Comparison of ENCODE assay signal across 7 cellular contexts in genomic region chr21:21163904-21164303, GRCh38.
DNase-seq lines count a peak whose midpoint lies in the region; ATAC-seq and TF ChIP-seq lines count a peak whose summit lies in the region.

No MANE protein-coding gene starts in this region.

- no peak for TF ChIP-seq POLR2A in esophagus muscularis mucosa (IDR thresholded peaks at IDR 0.05; ENCODE audit: low read depth)

- no peaks in the 10 kb centered on the region for H3K9me3 ChIP-seq in esophagus muscularis mucosa
- no peaks in the 10 kb centered on the region for H3K9me3 ChIP-seq in naive thymus-derived CD4-positive, alpha-beta T cell (ENCODE audit: control insufficient read depth in 2 of 3, low read length in 3 of 3)

- H3K4me3 ChIP-seq in esophagus muscularis mucosa, result no peak overlapping the region
- H3K4me3 ChIP-seq in naive thymus-derived CD4-positive, alpha-beta T cell (ENCODE audit: low read length), result no peak overlapping the region

- H3K27me3 Mint-ChIP-seq in WTC11 (ENCODE audit: low read depth), result no peaks in the 10 kb centered on the region
- H3K27me3 Mint-ChIP-seq in naive thymus-derived CD4-positive, alpha-beta T cell, result peaks cover 0 to 2% (median 0%) of the 10 kb centered on the region in 5 donors

- H3K27me3 ChIP-seq in esophagus muscularis mucosa, result no peaks in the 10 kb centered on the region
- no peaks in the 10 kb centered on the region for H3K27me3 ChIP-seq in naive thymus-derived CD4-positive, alpha-beta T cell (ENCODE audit: control insufficient read depth in 2 of 2, insufficient read depth in 2 of 2, low read length in 2 of 2)

- POLR2A ChIA-PET in WTC11 (lab: Charles Lee), result no interaction called here
- POLR2A ChIA-PET in naive thymus-derived CD4-positive, alpha-beta T cell (lab: Charles Lee), result no interaction called here

- CTCF ChIA-PET in WTC11 (lab: Charles Lee), result no interaction called here
- CTCF ChIA-PET in naive thymus-derived CD4-positive, alpha-beta T cell (lab: Charles Lee), result no interaction called here

- DNase-seq in GM10266 (ENCODE audit: extremely low spot score), result peak; percentile 12
- peak; percentile 79 to 92 for DNase-seq in NCI-H446 (lab: John Stamatoyannopoulos, UW)
- peak; percentile 29 for DNase-seq in WTC11 (ENCODE audit: low spot score)
- DNase-seq in esophagus muscularis mucosa (ENCODE audit: extremely low spot score), result no peak
- DNase-seq in naive thymus-derived CD4-positive, alpha-beta T cell, result peak in 7 of 9 donors; percentile 5 to 51 (median 24)

- TF ChIP-seq EP300 in esophagus muscularis mucosa (IDR thresholded peaks at IDR 0.05), result no peak

- H3K9me3 Mint-ChIP-seq in WTC11, result peaks cover 10% of the 10 kb centered on the region
- peaks cover 0 to 4% (median 0%) of the 10 kb centered on the region in 11 donors for H3K9me3 Mint-ChIP-seq in naive thymus-derived CD4-positive, alpha-beta T cell

- WGBS in esophagus muscularis mucosa, result 25% methylated on average over 1 of the region's 1 CpG

- H3K4me1 ChIP-seq in esophagus muscularis mucosa, result peaks cover 0 to 16% (median 6%) of the 10 kb centered on the region in 4 donors
- no peaks in the 10 kb centered on the region for H3K4me1 ChIP-seq in naive thymus-derived CD4-positive, alpha-beta T cell (ENCODE audit: control insufficient read depth in 2 of 2, insufficient read depth in 2 of 2, low read length in 2 of 2)

- no peak overlapping the region for H3K27ac Mint-ChIP-seq in WTC11
- H3K27ac Mint-ChIP-seq in naive thymus-derived CD4-positive, alpha-beta T cell, result no peak overlapping the region

- intact Hi-C loops in esophagus muscularis mucosa (cut with DNase I), result loop anchor here (10.0 kb wide), 1 partner anchor 201 kb away; no protein-coding TSS in a partner anchor
- intact Hi-C loops in naive thymus-derived CD4-positive, alpha-beta T cell (cut with micrococcal nuclease), result loop anchor here (1.0 to 10.0 kb wide), 5 partner anchors 210 to 1629 kb away; no protein-coding TSS in a partner anchor

- no peaks in the 10 kb centered on the region for H3K36me3 ChIP-seq in esophagus muscularis mucosa
- no peaks in the 10 kb centered on the region for H3K36me3 ChIP-seq in naive thymus-derived CD4-positive, alpha-beta T cell (ENCODE audit: control insufficient read depth in 2 of 3, insufficient read depth in 3 of 3, low read length in 3 of 3)

- peak; percentile 47 for TF ChIP-seq CTCF in GM10266 (IDR thresholded peaks at IDR 0.05; ENCODE audit: control insufficient read depth, insufficient read depth, low read depth, missing control alignments)
- TF ChIP-seq CTCF in WTC11 (IDR thresholded peaks at IDR 0.05), result peak; percentile 41; the same call in 1 of the 2 replicates
- peak; percentile 39 to 66 (median 50) for TF ChIP-seq CTCF in esophagus muscularis mucosa (IDR thresholded peaks at IDR 0.05)

- 0 out of 2 replicates have a peak, but pooled peaks cover 2% of the 10 kb centered on the region for H3K4me1 Mint-ChIP-seq in WTC11
- peaks cover 0 to 8% (median 0%) of the 10 kb centered on the region in 7 donors for H3K4me1 Mint-ChIP-seq in naive thymus-derived CD4-positive, alpha-beta T cell

- no peak overlapping the region for H3K4me3 Mint-ChIP-seq in WTC11
- no peak overlapping the region for H3K4me3 Mint-ChIP-seq in naive thymus-derived CD4-positive, alpha-beta T cell

- H3K27ac ChIP-seq in esophagus muscularis mucosa (replicated peaks in 1 of 4), result no peak overlapping the region
- H3K27ac ChIP-seq in naive thymus-derived CD4-positive, alpha-beta T cell (ENCODE audit: low read depth, low read length), result no peak overlapping the region

- ATAC-seq in HG03135 (IDR thresholded peaks at IDR 0.05; ENCODE audit: unreplicated experiment) (peak; percentile 69), WTC11 (peak; percentile 57), GM18861 (IDR thresholded peaks at IDR 0.05; ENCODE audit: unreplicated experiment) (no peak)
- peak; percentile 59 for ATAC-seq in naive thymus-derived CD4-positive, alpha-beta T cell

- H3K36me3 Mint-ChIP-seq in WTC11, result no peaks in the 10 kb centered on the region
- H3K36me3 Mint-ChIP-seq in naive thymus-derived CD4-positive, alpha-beta T cell, result peaks cover 0 to 1% (median 0%) of the 10 kb centered on the region in 5 donors

TF ChIP-seq in WTC11, 78 proteins besides CTCF, POLR2A, EP300 and RAD21:
- no peak for TF ChIP-seq TEAD4 (CRISPR knock-in tag; IDR thresholded peaks at IDR 0.05)
- TF ChIP-seq ATF1 (CRISPR knock-in tag; IDR thresholded peaks at IDR 0.05), result no peak
- TF ChIP-seq, protein P1, sequence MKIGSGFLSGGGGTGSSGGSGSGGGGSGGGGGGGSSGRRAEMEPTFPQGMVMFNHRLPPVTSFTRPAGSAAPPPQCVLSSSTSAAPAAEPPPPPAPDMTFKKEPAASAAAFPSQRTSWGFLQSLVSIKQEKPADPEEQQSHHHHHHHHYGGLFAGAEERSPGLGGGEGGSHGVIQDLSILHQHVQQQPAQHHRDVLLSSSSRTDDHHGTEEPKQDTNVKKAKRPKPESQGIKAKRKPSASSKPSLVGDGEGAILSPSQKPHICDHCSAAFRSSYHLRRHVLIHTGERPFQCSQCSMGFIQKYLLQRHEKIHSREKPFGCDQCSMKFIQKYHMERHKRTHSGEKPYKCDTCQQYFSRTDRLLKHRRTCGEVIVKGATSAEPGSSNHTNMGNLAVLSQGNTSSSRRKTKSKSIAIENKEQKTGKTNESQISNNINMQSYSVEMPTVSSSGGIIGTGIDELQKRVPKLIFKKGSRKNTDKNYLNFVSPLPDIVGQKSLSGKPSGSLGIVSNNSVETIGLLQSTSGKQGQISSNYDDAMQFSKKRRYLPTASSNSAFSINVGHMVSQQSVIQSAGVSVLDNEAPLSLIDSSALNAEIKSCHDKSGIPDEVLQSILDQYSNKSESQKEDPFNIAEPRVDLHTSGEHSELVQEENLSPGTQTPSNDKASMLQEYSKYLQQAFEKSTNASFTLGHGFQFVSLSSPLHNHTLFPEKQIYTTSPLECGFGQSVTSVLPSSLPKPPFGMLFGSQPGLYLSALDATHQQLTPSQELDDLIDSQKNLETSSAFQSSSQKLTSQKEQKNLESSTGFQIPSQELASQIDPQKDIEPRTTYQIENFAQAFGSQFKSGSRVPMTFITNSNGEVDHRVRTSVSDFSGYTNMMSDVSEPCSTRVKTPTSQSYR (CRISPR knock-in tag; IDR thresholded peaks at IDR 0.05), result no peak
- TF ChIP-seq ZNF219 (CRISPR knock-in tag; IDR thresholded peaks at IDR 0.05; ENCODE audit: borderline replicate concordance), result no peak
- no peak for TF ChIP-seq RELA (CRISPR knock-in tag; IDR thresholded peaks at IDR 0.05; ENCODE audit: borderline replicate concordance)
- TF ChIP-seq FOXP4 (CRISPR knock-in tag; IDR thresholded peaks at IDR 0.05), result no peak
- TF ChIP-seq ELF4 (CRISPR knock-in tag; IDR thresholded peaks at IDR 0.05; ENCODE audit: low read depth), result no peak
- TF ChIP-seq SMAD3 (CRISPR knock-in tag; IDR thresholded peaks at IDR 0.05; ENCODE audit: borderline replicate concordance), result no peak
- no peak for TF ChIP-seq TCF7 (CRISPR knock-in tag; IDR thresholded peaks at IDR 0.05; ENCODE audit: low read depth)
- TF ChIP-seq ZNF263 (CRISPR knock-in tag; IDR thresholded peaks at IDR 0.05; ENCODE audit: low read depth), result no peak
- TF ChIP-seq JUN (CRISPR knock-in tag; IDR thresholded peaks at IDR 0.05), result no peak
- TF ChIP-seq NR2C2 (CRISPR knock-in tag; IDR thresholded peaks at IDR 0.05), result no peak
- TF ChIP-seq, protein P2, sequence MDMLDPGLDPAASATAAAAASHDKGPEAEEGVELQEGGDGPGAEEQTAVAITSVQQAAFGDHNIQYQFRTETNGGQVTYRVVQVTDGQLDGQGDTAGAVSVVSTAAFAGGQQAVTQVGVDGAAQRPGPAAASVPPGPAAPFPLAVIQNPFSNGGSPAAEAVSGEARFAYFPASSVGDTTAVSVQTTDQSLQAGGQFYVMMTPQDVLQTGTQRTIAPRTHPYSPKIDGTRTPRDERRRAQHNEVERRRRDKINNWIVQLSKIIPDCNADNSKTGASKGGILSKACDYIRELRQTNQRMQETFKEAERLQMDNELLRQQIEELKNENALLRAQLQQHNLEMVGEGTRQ (CRISPR knock-in tag; IDR thresholded peaks at IDR 0.05), result no peak
- TF ChIP-seq, protein P3, sequence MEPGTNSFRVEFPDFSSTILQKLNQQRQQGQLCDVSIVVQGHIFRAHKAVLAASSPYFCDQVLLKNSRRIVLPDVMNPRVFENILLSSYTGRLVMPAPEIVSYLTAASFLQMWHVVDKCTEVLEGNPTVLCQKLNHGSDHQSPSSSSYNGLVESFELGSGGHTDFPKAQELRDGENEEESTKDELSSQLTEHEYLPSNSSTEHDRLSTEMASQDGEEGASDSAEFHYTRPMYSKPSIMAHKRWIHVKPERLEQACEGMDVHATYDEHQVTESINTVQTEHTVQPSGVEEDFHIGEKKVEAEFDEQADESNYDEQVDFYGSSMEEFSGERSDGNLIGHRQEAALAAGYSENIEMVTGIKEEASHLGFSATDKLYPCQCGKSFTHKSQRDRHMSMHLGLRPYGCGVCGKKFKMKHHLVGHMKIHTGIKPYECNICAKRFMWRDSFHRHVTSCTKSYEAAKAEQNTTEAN (CRISPR knock-in tag; IDR thresholded peaks at IDR 0.05), result no peak
- no peak for TF ChIP-seq MYBL2 (CRISPR knock-in tag; IDR thresholded peaks at IDR 0.05)
- TF ChIP-seq HMGA2 (CRISPR knock-in tag; IDR thresholded peaks at IDR 0.05), result no peak
- TF ChIP-seq, protein P4, sequence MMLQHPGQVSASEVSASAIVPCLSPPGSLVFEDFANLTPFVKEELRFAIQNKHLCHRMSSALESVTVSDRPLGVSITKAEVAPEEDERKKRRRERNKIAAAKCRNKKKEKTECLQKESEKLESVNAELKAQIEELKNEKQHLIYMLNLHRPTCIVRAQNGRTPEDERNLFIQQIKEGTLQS (CRISPR knock-in tag; conservative IDR thresholded peaks at IDR 0.05), result no peak
